1 cellular context compared by ENCODE assay signal in the genomic region with DNA sequence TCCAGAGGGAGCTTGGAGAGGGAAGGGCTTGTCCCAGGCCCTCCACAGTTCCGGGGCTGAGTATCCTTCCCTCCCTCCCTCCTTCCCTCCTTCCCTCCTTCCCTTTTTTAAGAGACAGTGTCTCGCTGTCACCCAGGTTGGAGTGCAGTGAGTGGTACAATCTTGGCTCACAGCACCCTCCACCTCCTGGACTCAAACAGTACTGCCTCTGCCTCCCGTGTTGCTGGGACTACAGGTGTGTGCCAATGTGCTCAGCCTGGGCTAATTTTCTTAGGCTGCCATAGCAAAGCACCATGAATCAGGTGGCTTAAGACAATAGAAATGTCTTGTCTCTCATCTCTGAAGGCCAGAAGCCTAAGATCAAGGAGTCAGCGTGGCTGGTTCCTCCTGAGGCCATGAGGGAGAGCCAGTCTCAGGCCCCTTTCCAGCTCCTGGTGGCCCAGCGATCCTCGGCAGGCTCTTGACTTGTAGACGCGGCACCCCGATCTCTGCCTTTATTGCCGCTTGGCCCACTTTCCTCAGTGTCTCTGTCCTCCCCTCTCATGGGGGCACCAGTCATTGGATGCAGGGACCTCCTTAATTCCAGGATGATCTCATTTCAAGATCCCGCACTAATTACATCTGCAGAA.
TF ChIP-seq lines count a peak whose summit lies in the region.

No MANE protein-coding gene starts in this region.

TF ChIP-seq in SK-N-SH, 30 proteins besides CTCF, POLR2A, EP300 and RAD21 (continued from another document):
- TF ChIP-seq SMC3 (IDR thresholded peaks at IDR 0.05; ENCODE audit: low read depth, low read length) (no peak), TCF12 (IDR thresholded peaks at IDR 0.05) (no peak), CHD2 (IDR thresholded peaks at IDR 0.05; ENCODE audit: low read length, partially characterized antibody) (no peak)
